In the genomic region with DNA sequence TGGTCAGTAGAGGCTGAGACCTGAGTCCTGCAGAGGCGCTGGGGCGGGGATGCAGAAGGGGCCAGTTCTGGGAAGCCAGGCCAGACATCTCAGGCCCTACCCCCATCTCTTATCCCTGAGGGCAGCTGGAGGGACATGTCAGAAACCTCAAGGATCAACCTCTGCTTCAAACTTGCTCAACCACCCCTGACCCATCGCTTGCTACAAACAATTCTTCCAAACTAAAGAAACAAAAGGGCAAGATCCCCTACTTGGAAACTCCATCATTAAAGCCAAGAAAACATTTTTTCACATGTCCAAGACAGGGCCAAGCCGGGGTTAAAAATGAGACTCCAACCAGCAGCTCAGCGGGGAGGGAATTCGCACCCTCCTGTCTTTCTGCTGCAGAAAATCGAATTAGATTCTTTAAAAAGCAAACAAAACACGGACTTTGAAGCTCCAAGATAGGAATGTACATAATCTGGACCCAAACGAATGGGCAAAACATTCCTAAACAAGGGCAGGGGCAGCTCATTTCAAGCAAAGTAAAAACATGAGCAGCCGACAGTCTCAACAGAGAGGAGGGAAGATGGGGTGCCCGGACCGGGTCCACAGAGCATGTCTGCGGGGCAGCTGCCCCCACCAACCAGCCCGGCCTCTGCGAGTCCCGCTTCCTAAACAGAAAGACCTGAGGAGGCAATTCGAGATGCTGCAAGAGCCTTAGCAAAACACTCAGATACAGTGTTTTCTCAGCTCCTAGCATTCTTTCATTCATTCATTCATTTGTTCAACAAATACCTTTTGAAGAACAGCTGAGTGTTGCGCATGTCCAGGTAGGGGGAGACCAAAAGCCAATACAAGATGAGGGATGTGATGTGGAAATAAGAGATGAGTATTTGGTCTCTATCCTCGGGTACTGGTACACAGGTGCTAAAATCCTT, we compare ENCODE assay signal across 23 cellular contexts. TPM values are rescaled to one million over a fixed set of nuclear protein-coding genes. Genes with fewer than 3 reads are reported as not detected.
A peak's percentile ranks its signal among the peaks of the same experiment; 100 is the strongest.
DNase-seq lines count a peak whose midpoint lies in the region; ATAC-seq and TF ChIP-seq lines count a peak whose summit lies in the region.
"Had no signal": no experiment of that assay in that cellular context is flagged by ENCODE, and none has a peak within 500 bp of the region (broad histone marks: within the 10 kb centered on the region; RNA-seq: fewer than 3 reads in every experiment).

No MANE protein-coding gene starts in this region.

- H3K27ac Mint-ChIP-seq in neural progenitor cell: peak overlapping the region; percentile 85
- H3K27ac Mint-ChIP-seq: activated naive CD4-positive, alpha-beta T cell treated with anti-CD3 and anti-CD28 coated beads, Interleukin-2, amount 10 ng/mL, durations not matched to agents 7 days and 5 days; CD4-positive, alpha-beta memory T cell had no signal

- no peak overlapping the region for H3K4me3 Mint-ChIP-seq in neural progenitor cell
- H3K4me3 Mint-ChIP-seq: activated naive CD4-positive, alpha-beta T cell treated with anti-CD3 and anti-CD28 coated beads, Interleukin-2, amount 10 ng/mL, durations not matched to agents 7 days and 5 days; activated T-cell treated with anti-CD3 and anti-CD28 coated beads, Interleukin-2, amount 50 U/mL, for 4 hours had no signal

- H3K4me3 ChIP-seq in RWPE2 (ENCODE audit: severe bottlenecking) (no peak overlapping the region), neural progenitor cell (no peak overlapping the region), testis (no peak overlapping the region)
- H3K4me3 ChIP-seq: HAP-1, sigmoid colon, upper lobe of left lung had no signal

- peaks cover 20% of the 10 kb centered on the region for H3K36me3 Mint-ChIP-seq in neural progenitor cell
- H3K36me3 Mint-ChIP-seq: activated naive CD4-positive, alpha-beta T cell treated with anti-CD3 and anti-CD28 coated beads, Interleukin-2, amount 10 ng/mL, durations not matched to agents 7 days and 5 days; CD4-positive, alpha-beta memory T cell had no signal

- H3K27ac ChIP-seq in RWPE2 (ENCODE audit: poor library complexity, severe bottlenecking) (peak overlapping the region; percentile 12), neural progenitor cell (peak overlapping the region; percentile 31), testis (no peak overlapping the region)
- H3K27ac ChIP-seq: upper lobe of left lung had no signal

- ATAC-seq in RWPE2 (ENCODE audit: low read depth) (no peak), GM18505 (IDR thresholded peaks at IDR 0.05; ENCODE audit: unreplicated experiment) (no peak)
- ATAC-seq: activated CD4-positive, CD25-positive, alpha-beta regulatory T cell treated with anti-CD3 and anti-CD28 coated beads, Interleukin-2, amount 50 U/mL, for 24 hours; activated T-cell treated with anti-CD3 and anti-CD28 coated beads, Interleukin-2, amount 50 U/mL, for 4 hours; stimulated activated naive CD8-positive, alpha-beta T cell treated with anti-CD3 and anti-CD28 coated beads, Interleukin-15, Interleukin-2, amounts not matched to agents 100 U/mL and 50 U/mL, for 24 hours had no signal

- H4K20me1 ChIP-seq in neural progenitor cell (ENCODE audit: low read depth): no peaks in the 10 kb centered on the region

- H3K9me3 Mint-ChIP-seq in neural progenitor cell: peaks cover 4% of the 10 kb centered on the region
- H3K9me3 Mint-ChIP-seq: activated naive CD4-positive, alpha-beta T cell treated with anti-CD3 and anti-CD28 coated beads, Interleukin-2, amount 10 ng/mL, durations not matched to agents 7 days and 5 days; activated T-cell treated with anti-CD3 and anti-CD28 coated beads, Interleukin-2, amount 50 U/mL, for 4 hours had no signal

- H3K4me2 ChIP-seq in neural progenitor cell: peak overlapping the region; percentile 42

- no peak overlapping the region for H3K9ac ChIP-seq in neural progenitor cell

- peaks cover 14% of the 10 kb centered on the region; the same call in 1 of the 2 replicates for H3K36me3 ChIP-seq in RWPE2 (ENCODE audit: low read depth)
- H3K36me3 ChIP-seq in neural progenitor cell: no peaks in the 10 kb centered on the region
- no peaks in the 10 kb centered on the region for H3K36me3 ChIP-seq in testis (ENCODE audit: low read depth, missing control alignments)
- H3K36me3 ChIP-seq: HAP-1 had no signal

- peaks cover 5% of the 10 kb centered on the region for H3K27me3 Mint-ChIP-seq in neural progenitor cell (ENCODE audit: insufficient read depth, low read depth)

- no peak for TF ChIP-seq POLR2A in testis (IDR thresholded peaks at IDR 0.05)
- no peak for TF ChIP-seq POLR2A in GM18505 (IDR thresholded peaks at IDR 0.05; ENCODE audit: borderline replicate concordance, extremely low read depth, insufficient read depth, insufficient read length)
- TF ChIP-seq POLR2A in erythroblast (IDR thresholded peaks at IDR 0.05; ENCODE audit: low read length): no peak

- H3K27me3 ChIP-seq in RWPE2 (ENCODE audit: insufficient read depth, poor library complexity, severe bottlenecking) (no peaks in the 10 kb centered on the region), neural progenitor cell (no peaks in the 10 kb centered on the region), testis (no peaks in the 10 kb centered on the region)
- H3K27me3 ChIP-seq: sigmoid colon, upper lobe of left lung had no signal

- no peaks in the 10 kb centered on the region for H3K9me3 ChIP-seq in RWPE2 (ENCODE audit: severe bottlenecking)
- H3K9me3 ChIP-seq in neural progenitor cell (ENCODE audit: low read depth): no peaks in the 10 kb centered on the region
- H3K9me3 ChIP-seq in testis: no peaks in the 10 kb centered on the region
- H3K9me3 ChIP-seq: HAP-1, sigmoid colon, upper lobe of left lung had no signal

- peak overlapping the region; percentile 23 for H2AFZ ChIP-seq in neural progenitor cell (replicated peaks)

- H3K4me1 Mint-ChIP-seq in neural progenitor cell: peaks cover 49% of the 10 kb centered on the region
- H3K4me1 Mint-ChIP-seq: CD4-positive, alpha-beta memory T cell had no signal

- no peak for TF ChIP-seq CTCF in RWPE2 (IDR thresholded peaks at IDR 0.05; ENCODE audit: poor library complexity, severe bottlenecking)
- TF ChIP-seq CTCF in neural progenitor cell (IDR thresholded peaks at IDR 0.05): no peak
- no peak for TF ChIP-seq CTCF in testis (IDR thresholded peaks at IDR 0.05)

- DNase-seq in RWPE2 (ENCODE audit: low spot score): no peak
- peak; percentile 38 for DNase-seq in fibroblast of gingiva (ENCODE audit: low read depth)
- no peak for DNase-seq in neural progenitor cell (ENCODE audit: low spot score)
- DNase-seq in testis: peak; percentile 69
- no peak for DNase-seq in SW 1271 (lab: John Stamatoyannopoulos, UW)
- DNase-seq in erythroblast (lab: John Stamatoyannopoulos, UW): no peak
- DNase-seq in activated CD4-positive, alpha-beta T cell treated with anti-CD3 and anti-CD28 coated beads, Interleukin-2, amount 50 U/mL, for 48 hours: no peak
- DNase-seq: activated CD8-positive, alpha-beta memory T cell treated with anti-CD3 and anti-CD28 coated beads for 24 hours; activated naive CD4-positive, alpha-beta T cell treated with anti-CD3 and anti-CD28 coated beads, Interleukin-2, amount 10 ng/mL, durations not matched to agents 7 days and 5 days; activated T-cell treated with anti-CD3 and anti-CD28 coated beads, Interleukin-2, amount 50 U/mL, for 4 hours; CD4-positive, alpha-beta memory T cell; DMS153; GDM1; NCI-H1092 treated with DMSO at 0.1 percent for 48 hours; NCI-H2081 treated with DMSO at 0.1 percent for 48 hours; NCI-H510A; sigmoid colon; stimulated activated CD4-positive, alpha-beta T cell treated with anti-CD3 and anti-CD28 coated beads, Interleukin-2, amount 100 ng/mL, for 24 hours; stimulated activated naive CD8-positive, alpha-beta T cell treated with anti-CD3 and anti-CD28 coated beads, Interleukin-15, Interleukin-2, amounts not matched to agents 100 U/mL and 50 U/mL, for 24 hours; upper lobe of left lung had no signal

- intact Hi-C loops in testis (cut with DNase I; ENCODE audit: low total_unique reads): no loop called here

- H3K4me1 ChIP-seq in RWPE2 (ENCODE audit: insufficient read depth, poor library complexity, severe bottlenecking) (peaks cover 13% of the 10 kb centered on the region), neural progenitor cell (peaks cover 12% of the 10 kb centered on the region), testis (no peaks in the 10 kb centered on the region)
- H3K4me1 ChIP-seq: HAP-1 had no signal

- no peaks in the 10 kb centered on the region for H3K79me2 ChIP-seq in neural progenitor cell (ENCODE audit: low read depth)

- H3F3A ChIP-seq in neural progenitor cell (ENCODE audit: low read depth): peaks cover 9% of the 10 kb centered on the region

- WGBS in testis, 2 donors: 59 to 72% methylated on average over 19 of the region's 19 CpGs

RNA-seq across cellular contexts. Expression of a gene that starts 44.8 kb away (rescaled TPM):
- total RNA-seq in neural progenitor cell (ENCODE audit: low replicate concordance) (0.54 and 0.59 TPM in 2 replicates), testis (10 to 100 TPM in 1 of 2 donors, 1 to 10 TPM in 1; 9.3 to 11.5 TPM)
- polyA plus RNA-seq in testis (ENCODE audit: insufficient read depth, low read depth, low replicate concordance): 12.8 TPM

Comparison
In these comparisons a context has a peak if more than half of its experiments do, and no peak if none do; other contexts are left out.
1. DNase-seq: peak in fibroblast of gingiva (single experiment) and testis (single experiment); none in RWPE2 (single experiment), neural progenitor cell (single experiment), SW 1271 (0 of 2), erythroblast (0 of 2) and activated CD4-positive, alpha-beta T cell treated with anti-CD3 and anti-CD28 coated beads, Interleukin-2, amount 50 U/mL, for 48 hours (0 of 2).
2. H3K27ac ChIP-seq: peak in RWPE2 (single experiment) and neural progenitor cell (single experiment); none in testis (0 of 2).